2 cellular contexts compared by ENCODE assay signal in the genomic region with DNA sequence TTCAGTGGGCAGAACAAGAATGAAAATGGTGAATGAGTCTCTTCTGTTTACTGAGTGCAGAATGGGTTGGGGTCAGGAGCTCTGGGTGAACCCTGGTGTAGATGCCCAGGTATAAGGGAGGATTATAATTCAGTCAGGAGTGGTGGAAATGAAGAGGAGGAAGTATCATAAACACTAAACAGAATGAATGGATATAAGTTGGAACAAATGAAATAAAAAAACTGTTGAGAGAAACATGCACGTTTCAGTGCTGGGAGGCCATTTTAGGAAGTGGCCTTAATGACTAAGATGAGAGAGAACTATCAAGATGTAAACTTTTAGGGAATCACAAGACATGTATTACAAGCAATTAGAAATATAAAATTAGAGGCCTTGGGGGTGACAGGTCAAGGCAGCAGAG.
TF ChIP-seq lines count a peak whose summit lies in the region.

No MANE protein-coding gene starts in this region.

TF ChIP-seq in SK-N-SH, 30 proteins besides CTCF, POLR2A, EP300 and RAD21 (continued from another document):
- TF ChIP-seq, protein P1, sequence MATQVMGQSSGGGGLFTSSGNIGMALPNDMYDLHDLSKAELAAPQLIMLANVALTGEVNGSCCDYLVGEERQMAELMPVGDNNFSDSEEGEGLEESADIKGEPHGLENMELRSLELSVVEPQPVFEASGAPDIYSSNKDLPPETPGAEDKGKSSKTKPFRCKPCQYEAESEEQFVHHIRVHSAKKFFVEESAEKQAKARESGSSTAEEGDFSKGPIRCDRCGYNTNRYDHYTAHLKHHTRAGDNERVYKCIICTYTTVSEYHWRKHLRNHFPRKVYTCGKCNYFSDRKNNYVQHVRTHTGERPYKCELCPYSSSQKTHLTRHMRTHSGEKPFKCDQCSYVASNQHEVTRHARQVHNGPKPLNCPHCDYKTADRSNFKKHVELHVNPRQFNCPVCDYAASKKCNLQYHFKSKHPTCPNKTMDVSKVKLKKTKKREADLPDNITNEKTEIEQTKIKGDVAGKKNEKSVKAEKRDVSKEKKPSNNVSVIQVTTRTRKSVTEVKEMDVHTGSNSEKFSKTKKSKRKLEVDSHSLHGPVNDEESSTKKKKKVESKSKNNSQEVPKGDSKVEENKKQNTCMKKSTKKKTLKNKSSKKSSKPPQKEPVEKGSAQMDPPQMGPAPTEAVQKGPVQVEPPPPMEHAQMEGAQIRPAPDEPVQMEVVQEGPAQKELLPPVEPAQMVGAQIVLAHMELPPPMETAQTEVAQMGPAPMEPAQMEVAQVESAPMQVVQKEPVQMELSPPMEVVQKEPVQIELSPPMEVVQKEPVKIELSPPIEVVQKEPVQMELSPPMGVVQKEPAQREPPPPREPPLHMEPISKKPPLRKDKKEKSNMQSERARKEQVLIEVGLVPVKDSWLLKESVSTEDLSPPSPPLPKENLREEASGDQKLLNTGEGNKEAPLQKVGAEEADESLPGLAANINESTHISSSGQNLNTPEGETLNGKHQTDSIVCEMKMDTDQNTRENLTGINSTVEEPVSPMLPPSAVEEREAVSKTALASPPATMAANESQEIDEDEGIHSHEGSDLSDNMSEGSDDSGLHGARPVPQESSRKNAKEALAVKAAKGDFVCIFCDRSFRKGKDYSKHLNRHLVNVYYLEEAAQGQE (IDR thresholded peaks at IDR 0.05; ENCODE audit: low read depth, low read length) = no peak
- TF ChIP-seq RXRA (IDR thresholded peaks at IDR 0.05; ENCODE audit: borderline replicate concordance, low read depth) (no peak), SIN3A (IDR thresholded peaks at IDR 0.05; ENCODE audit: borderline replicate concordance, low read depth, low read length) (no peak), ELF1 (IDR thresholded peaks at IDR 0.05) (no peak), MXI1 (IDR thresholded peaks at IDR 0.05; ENCODE audit: low read depth, low read length) (no peak)
- TF ChIP-seq, protein P2, sequence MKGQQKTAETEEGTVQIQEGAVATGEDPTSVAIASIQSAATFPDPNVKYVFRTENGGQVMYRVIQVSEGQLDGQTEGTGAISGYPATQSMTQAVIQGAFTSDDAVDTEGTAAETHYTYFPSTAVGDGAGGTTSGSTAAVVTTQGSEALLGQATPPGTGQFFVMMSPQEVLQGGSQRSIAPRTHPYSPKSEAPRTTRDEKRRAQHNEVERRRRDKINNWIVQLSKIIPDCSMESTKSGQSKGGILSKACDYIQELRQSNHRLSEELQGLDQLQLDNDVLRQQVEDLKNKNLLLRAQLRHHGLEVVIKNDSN (IDR thresholded peaks at IDR 0.05; ENCODE audit: borderline replicate concordance, low read depth) = no peak
- TF ChIP-seq, protein P3, sequence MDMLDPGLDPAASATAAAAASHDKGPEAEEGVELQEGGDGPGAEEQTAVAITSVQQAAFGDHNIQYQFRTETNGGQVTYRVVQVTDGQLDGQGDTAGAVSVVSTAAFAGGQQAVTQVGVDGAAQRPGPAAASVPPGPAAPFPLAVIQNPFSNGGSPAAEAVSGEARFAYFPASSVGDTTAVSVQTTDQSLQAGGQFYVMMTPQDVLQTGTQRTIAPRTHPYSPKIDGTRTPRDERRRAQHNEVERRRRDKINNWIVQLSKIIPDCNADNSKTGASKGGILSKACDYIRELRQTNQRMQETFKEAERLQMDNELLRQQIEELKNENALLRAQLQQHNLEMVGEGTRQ (IDR thresholded peaks at IDR 0.05; ENCODE audit: borderline replicate concordance, low read depth, low read length) = no peak
TF ChIP-seq in SK-N-SH: peak in this region for 0.

TF ChIP-seq in SK-N-SH treated with all-trans-retinoic acid at 6 μM for 48 hours, 23 proteins besides CTCF, POLR2A, EP300 and RAD21 (continued from another document):
- TF ChIP-seq, protein P4, sequence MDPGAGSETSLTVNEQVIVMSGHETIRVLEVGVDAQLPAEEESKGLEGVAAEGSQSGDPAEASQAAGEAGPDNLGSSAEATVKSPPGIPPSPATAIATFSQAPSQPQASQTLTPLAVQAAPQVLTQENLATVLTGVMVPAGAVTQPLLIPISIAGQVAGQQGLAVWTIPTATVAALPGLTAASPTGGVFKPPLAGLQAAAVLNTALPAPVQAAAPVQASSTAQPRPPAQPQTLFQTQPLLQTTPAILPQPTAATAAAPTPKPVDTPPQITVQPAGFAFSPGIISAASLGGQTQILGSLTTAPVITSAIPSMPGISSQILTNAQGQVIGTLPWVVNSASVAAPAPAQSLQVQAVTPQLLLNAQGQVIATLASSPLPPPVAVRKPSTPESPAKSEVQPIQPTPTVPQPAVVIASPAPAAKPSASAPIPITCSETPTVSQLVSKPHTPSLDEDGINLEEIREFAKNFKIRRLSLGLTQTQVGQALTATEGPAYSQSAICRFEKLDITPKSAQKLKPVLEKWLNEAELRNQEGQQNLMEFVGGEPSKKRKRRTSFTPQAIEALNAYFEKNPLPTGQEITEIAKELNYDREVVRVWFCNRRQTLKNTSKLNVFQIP (CRISPR knock-in tag; IDR thresholded peaks at IDR 0.05; ENCODE audit: borderline replicate concordance, low read depth) = no peak
- TF ChIP-seq ZC3H10 (CRISPR knock-in tag; IDR thresholded peaks at IDR 0.05) (no peak), PPARA (CRISPR knock-in tag; IDR thresholded peaks at IDR 0.05; ENCODE audit: borderline replicate concordance) (no peak), ZNF565 (CRISPR knock-in tag; conservative IDR thresholded peaks at IDR 0.05; ENCODE audit: low read depth) (no peak)
